Comparison of ENCODE assay signal across 6 cellular contexts in genomic region chr9:24132244-24132643, GRCh38.
"Had no signal": no experiment of that assay in that cellular context is flagged by ENCODE, and none has a peak within 500 bp of the region (broad histone marks: within the 10 kb centered on the region; RNA-seq: fewer than 3 reads in every experiment).

No MANE protein-coding gene starts in this region.

- H3K4me1 Mint-ChIP-seq: IgD-negative memory B cell had no signal

- H3K27ac ChIP-seq: HL-60 had no signal

- H3K27ac Mint-ChIP-seq: IgD-negative memory B cell had no signal

- ATAC-seq: HepG2, K562 had no signal

- H3K4me3 ChIP-seq: K562 had no signal

- DNase-seq: IMR-90, KG1 had no signal

- H3K4me3 Mint-ChIP-seq: IgD-negative memory B cell had no signal
